Comparison of ENCODE assay signal across 28 cellular contexts in the genomic region with DNA sequence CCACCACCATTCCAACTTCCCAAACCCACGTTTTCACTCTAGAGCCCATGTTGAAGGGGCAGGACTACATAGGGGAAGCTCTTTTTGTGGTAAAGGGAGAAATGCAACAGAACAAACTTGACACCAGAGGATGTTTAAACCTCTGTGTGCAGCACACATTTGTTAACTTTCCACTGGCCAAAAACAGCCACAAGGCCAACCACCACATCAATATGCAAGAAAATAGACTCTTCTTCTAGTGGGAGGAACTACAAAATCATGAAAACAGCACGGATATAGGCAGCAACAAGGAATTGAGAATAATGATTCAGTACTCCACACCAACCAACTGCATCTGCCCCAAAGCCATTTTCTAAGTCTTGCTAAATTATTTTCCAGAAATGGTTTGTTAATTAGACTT.
A peak's percentile ranks its signal among the peaks of the same experiment; 100 is the strongest.
DNase-seq lines count a peak whose midpoint lies in the region; ATAC-seq, FAIRE-seq and TF ChIP-seq lines count a peak whose summit lies in the region.
"Had no signal": no experiment of that assay in that cellular context is flagged by ENCODE, and none has a peak within 500 bp of the region (broad histone marks: within the 10 kb centered on the region; RNA-seq: fewer than 3 reads in every experiment).

No MANE protein-coding gene starts in this region.

- H3K27ac Mint-ChIP-seq in T-helper 2 cell treated with Interferon-gamma antibody and Interleukin-4, amounts not matched to agents 5 μg/mL and 100 μg/mL, for 36 hours, result no peak overlapping the region
- H3K27ac Mint-ChIP-seq: activated naive CD4-positive, alpha-beta T cell treated with anti-CD3 and anti-CD28 coated beads, Interleukin-2, amount 50 U/mL, for 72 hours; activated T-helper 2 cell treated with anti-CD3 and anti-CD28 coated beads, Interferon-gamma antibody, Interleukin-2, Interleukin-4, amounts not matched to agents 10 μg/mL and 5 μg/mL and 100 μg/mL, durations not matched to agents 14 hours and 24 hours and 36 hours; endodermal cell had no signal

- no peak overlapping the region for H3K4me3 Mint-ChIP-seq in T-helper 2 cell treated with Interferon-gamma antibody and Interleukin-4, amounts not matched to agents 5 μg/mL and 100 μg/mL, for 36 hours
- H3K4me3 Mint-ChIP-seq: endodermal cell had no signal

- DNase-seq in GM10248 (ENCODE audit: extremely low spot score) (peak; percentile 27), GM12878 (ENCODE audit: low read depth, low spot score) (no peak), NCI-H2227 (lab: John Stamatoyannopoulos, UW; ENCODE audit: unreplicated experiment) (no peak), midbrain (lab: John Stamatoyannopoulos, UW) (no peak)
- no peak for DNase-seq in T-helper 2 cell treated with Interferon-gamma antibody and Interleukin-4, amounts not matched to agents 5 μg/mL and 100 μg/mL, for 36 hours (ENCODE audit: low spot score)
- DNase-seq: activated CD4-positive, alpha-beta T cell treated with anti-CD3 and anti-CD28 coated beads, Interleukin-2, amount 50 U/mL, for 1 hour; activated CD8-positive, alpha-beta memory T cell treated with anti-CD3 and anti-CD28 coated beads, Interleukin-2, amount 50 U/mL, for 48 hours; C1 segment of cervical spinal cord; Calu3; caudate nucleus; endodermal cell; foreskin melanocyte; mesenchymal stem cell; NCI-H1092; NCI-H187 treated with DMSO at 0.1 percent for 48 hours; NCI-H2227 treated with DMSO at 0.1 percent for 48 hours; NCI-H69 had no signal

- SMC1A ChIA-PET in GM12878 (lab: Charles Lee; ENCODE audit: uncharacterized antibody, unreplicated experiment), result interaction anchor here (0.6 to 3.0 kb wide), 10 partner anchors 9 to 860 kb away, joined by 3 to 10 read pairs (median 4); a partner anchor contains a TSS

- RAD21 ChIA-PET in GM12878 (lab: Charles Lee; ENCODE audit: unreplicated experiment), result interaction anchor here (1.5 kb wide), 1 partner anchor 391 kb away, joined by 4 read pairs; no protein-coding TSS in a partner anchor

- no peak for TF ChIP-seq CTCF in GM10248 (IDR thresholded peaks at IDR 0.05; ENCODE audit: control extremely low read depth, extremely low read depth, low read depth, missing control alignments)
- TF ChIP-seq CTCF in GM12878 (IDR thresholded peaks at IDR 0.05 in 2 of 3, conservative IDR thresholded peaks at IDR 0.05 in 1 of 3; ENCODE audit: control insufficient read depth in 2 of 3, extremely low read depth in 1 of 3, insufficient read depth in 1 of 3, low read depth in 3 of 3, low read length in 3 of 3), result no peak

- no peak overlapping the region for H3K4me2 ChIP-seq in GM12878 (ENCODE audit: control insufficient read depth, insufficient read depth)

- H3K79me2 ChIP-seq in GM12878 (ENCODE audit: control insufficient read depth, insufficient read depth, low read length), result no peaks in the 10 kb centered on the region

- intact Hi-C loops in GM12878 (cut with micrococcal nuclease; ENCODE audit: unreplicated experiment), result no loop called here

- BruUV-seq in GM12878 (replicated peaks; lab: Mats Ljungman, UMichigan), result no TSS peak

- 0 out of 2 replicates have a peak, but pooled peaks cover 4% of the 10 kb centered on the region for H3K4me1 ChIP-seq in GM12878 (ENCODE audit: control insufficient read depth, insufficient read depth, low read length)
- H3K4me1 ChIP-seq: esophagus muscularis mucosa, vagina had no signal

- FAIRE-seq in GM12878 (lab: Jason Lieb, UNC), result peak; percentile 56
- FAIRE-seq: astrocyte had no signal

- ATAC-seq in GM19351 (IDR thresholded peaks at IDR 0.05; ENCODE audit: unreplicated experiment), result peak; percentile 80
- ATAC-seq in HG03175 (IDR thresholded peaks at IDR 0.05; ENCODE audit: unreplicated experiment), result peak; percentile 39
- peak; percentile 34; the same call in 2 of the 3 replicates for ATAC-seq in GM12878
- ATAC-seq in GM19463 (IDR thresholded peaks at IDR 0.05; ENCODE audit: unreplicated experiment), result no peak
- ATAC-seq: activated naive CD4-positive, alpha-beta T cell treated with anti-CD3 and anti-CD28 coated beads, Interleukin-2, amount 50 U/mL, for 72 hours; HCT116; left lobe of liver had no signal

- H3K36me3 Mint-ChIP-seq in T-helper 2 cell treated with Interferon-gamma antibody and Interleukin-4, amounts not matched to agents 5 μg/mL and 100 μg/mL, for 36 hours (ENCODE audit: low read depth), result no peaks in the 10 kb centered on the region
- H3K36me3 Mint-ChIP-seq: activated naive CD4-positive, alpha-beta T cell treated with anti-CD3 and anti-CD28 coated beads, Interleukin-2, amount 50 U/mL, for 72 hours had no signal

- no peak for TF ChIP-seq POLR2A in GM12878 (IDR thresholded peaks at IDR 0.05; ENCODE audit: low read depth, low read length)

- no peak overlapping the region for H3K9ac ChIP-seq in GM12878 (ENCODE audit: control insufficient read depth, insufficient read depth, low read length)

- no peak overlapping the region for H3K27ac ChIP-seq in GM12878 (ENCODE audit: control insufficient read depth, insufficient read depth)
- H3K27ac ChIP-seq: esophagus muscularis mucosa, skin epidermis, vagina had no signal

- no peak overlapping the region for H3K4me3 ChIP-seq in GM12878
- H3K4me3 ChIP-seq: esophagus muscularis mucosa, skin epidermis, vagina had no signal

- no peak for TF ChIP-seq RAD21 in GM12878 (IDR thresholded peaks at IDR 0.05; ENCODE audit: insufficient read depth, low read depth, low read length)

- no peaks in the 10 kb centered on the region for H3K9me3 Mint-ChIP-seq in T-helper 2 cell treated with Interferon-gamma antibody and Interleukin-4, amounts not matched to agents 5 μg/mL and 100 μg/mL, for 36 hours
- H3K9me3 Mint-ChIP-seq: activated naive CD4-positive, alpha-beta T cell treated with anti-CD3 and anti-CD28 coated beads, Interleukin-2, amount 50 U/mL, for 72 hours; activated T-helper 2 cell treated with anti-CD3 and anti-CD28 coated beads, Interferon-gamma antibody, Interleukin-2, Interleukin-4, amounts not matched to agents 10 μg/mL and 5 μg/mL and 100 μg/mL, durations not matched to agents 14 hours and 24 hours and 36 hours; endodermal cell had no signal

- no peak for TF ChIP-seq EP300 in GM12878 (IDR thresholded peaks at IDR 0.05; ENCODE audit: borderline replicate concordance in 1 of 2, control insufficient read depth in 1 of 2, low read depth in 2 of 2, low read length in 2 of 2)

- H2AFZ ChIP-seq in GM12878 (ENCODE audit: control insufficient read depth, low read depth, low read length), result no peak overlapping the region

- in situ Hi-C loops in GM12878 (cut with MboI), result no loop called here

- H3K27me3 Mint-ChIP-seq in T-helper 2 cell treated with Interferon-gamma antibody and Interleukin-4, amounts not matched to agents 5 μg/mL and 100 μg/mL, for 36 hours (ENCODE audit: low read depth), result peaks cover 32% of the 10 kb centered on the region

- no peaks in the 10 kb centered on the region for H3K27me3 ChIP-seq in GM12878 (replicated peaks in 1 of 2; ENCODE audit: control insufficient read depth in 2 of 2, insufficient read depth in 2 of 2, low read length in 1 of 2)
- H3K27me3 ChIP-seq: esophagus muscularis mucosa, vagina had no signal

- H3K9me3 ChIP-seq in GM12878 (replicated peaks; ENCODE audit: control insufficient read depth, insufficient read depth, low read length), result no peaks in the 10 kb centered on the region
- H3K9me3 ChIP-seq: esophagus muscularis mucosa, vagina had no signal

- POLR2A ChIA-PET in GM10248 (lab: Yijun Ruan, JAX) (no interaction called here), GM12878 (lab: Charles Lee) (interaction anchor here (0.6 to 0.7 kb wide), 2 partner anchors 45 to 464 kb away, joined by 3 to 4 read pairs; no protein-coding TSS in a partner anchor)

- H4K20me1 ChIP-seq in GM12878 (ENCODE audit: control insufficient read depth, insufficient read depth), result no peaks in the 10 kb centered on the region

- H3K4me1 Mint-ChIP-seq in T-helper 2 cell treated with Interferon-gamma antibody and Interleukin-4, amounts not matched to agents 5 μg/mL and 100 μg/mL, for 36 hours (ENCODE audit: low read depth), result peaks cover 2% of the 10 kb centered on the region
- H3K4me1 Mint-ChIP-seq: endodermal cell had no signal

- WGBS in GM12878 (ENCODE audit: insufficient coverage, insufficient replicate concordance, low lambda C conversion rate, missing lambda C conversion rate), result 0% methylated on average over 2 of the region's 2 CpGs

- H3K36me3 ChIP-seq in GM12878 (ENCODE audit: control insufficient read depth in 2 of 2, insufficient read depth in 2 of 2, low read length in 1 of 2), result no peaks in the 10 kb centered on the region
- H3K36me3 ChIP-seq: esophagus muscularis mucosa, vagina had no signal

- CTCF ChIA-PET in GM10248 (lab: Yijun Ruan, JAX) (interaction anchor here (0.6 to 2.3 kb wide), 5 partner anchors 9 to 391 kb away, joined by 3 to 7 read pairs (median 4); no protein-coding TSS in a partner anchor), GM12878 (lab: Yijun Ruan, JAX) (interaction anchor here (1.0 to 2.2 kb wide), 8 partner anchors 8 to 391 kb away, joined by 3 to 7 read pairs (median 3); no protein-coding TSS in a partner anchor)

TF ChIP-seq in GM12878, 131 proteins besides CTCF, POLR2A, EP300 and RAD21:
- no peak for TF ChIP-seq RAD51 (IDR thresholded peaks at IDR 0.05)
- TF ChIP-seq POU2F2 (IDR thresholded peaks at IDR 0.05; ENCODE audit: borderline replicate concordance, low read depth, low read length), result peak; percentile 98
- TF ChIP-seq BHLHE40 (IDR thresholded peaks at IDR 0.05; ENCODE audit: borderline replicate concordance in 1 of 2, low read depth in 2 of 2, low read length in 1 of 2), result no peak
- TF ChIP-seq RUNX3 (IDR thresholded peaks at IDR 0.05; ENCODE audit: low read length), result peak; percentile 60
- TF ChIP-seq TCF3 (IDR thresholded peaks at IDR 0.05; ENCODE audit: borderline replicate concordance, insufficient read depth, low read depth, low read length), result no peak
